ENCODE assay signal across 8 cellular contexts in genomic region chr19:14080887-14081796, GRCh38. TPM values are rescaled to one million over a fixed set of nuclear protein-coding genes. Genes with fewer than 3 reads are reported as not detected.
DNase-seq lines count a peak whose midpoint lies in the region; ATAC-seq, FAIRE-seq and TF ChIP-seq lines count a peak whose summit lies in the region.

No MANE protein-coding gene starts in this region.

- peak overlapping the region; percentile 97 for H3K4me3 Mint-ChIP-seq in natural killer cell

- peaks cover 6 to 14% of the 10 kb centered on the region in 2 donors for H3K4me1 Mint-ChIP-seq in natural killer cell

- no peaks in the 10 kb centered on the region for H3K27me3 Mint-ChIP-seq in natural killer cell (ENCODE audit: low read depth in 2 of 2)

- peak; percentile 85 for FAIRE-seq in H54 (lab: Jason Lieb, UNC)

- peak; percentile 99 for DNase-seq in ELF-1 (ENCODE audit: low read depth, low spot score)
- peak; percentile 94 for DNase-seq in H54 (ENCODE audit: insufficient read length, low spot score)
- DNase-seq in LoVo (ENCODE audit: low spot score), result peak; percentile 99
- peak; percentile 98 for DNase-seq in RWPE1 (ENCODE audit: low spot score)
- peak; percentile 98 for DNase-seq in activated T-helper 9 cell treated with anti-CD3 and anti-CD28 coated beads, Interleukin-2, amount 50 U/mL, for 16 hours (ENCODE audit: low read depth)
- peak; percentile 100 for DNase-seq in fibroblast of pulmonary artery (ENCODE audit: low read depth)
- peak; percentile 99 for DNase-seq in natural killer cell
- peak; percentile 97 to 99 (median 99) for DNase-seq in stimulated activated naive CD4-positive, alpha-beta T cell (lab: John Stamatoyannopoulos, UW)

- CTCF ChIA-PET in RWPE1 (lab: Yijun Ruan, JAX), result interaction anchor here (0.6 to 2.5 kb wide), 5 partner anchors 8 to 55 kb away, joined by 3 to 10 read pairs (median 3); partner anchors contain the start of genes ASF1B and MISP3

- H3K4me3 ChIP-seq in fibroblast of pulmonary artery (replicated peaks; ENCODE audit: low read depth, low read length), result peak overlapping the region; percentile 81

- peak; percentile 92 to 97 (median 94) for ATAC-seq in natural killer cell

- TF ChIP-seq POLR2A in H54 (IDR thresholded peaks at IDR 0.05; ENCODE audit: low read depth, low read length), result peak; percentile 67

- H3K27ac ChIP-seq in RWPE1, result peak overlapping the region; percentile 85

- no peak for TF ChIP-seq CTCF in RWPE1 (conservative IDR thresholded peaks at IDR 0.05; ENCODE audit: low read depth)
- no peak for TF ChIP-seq CTCF in fibroblast of pulmonary artery (IDR thresholded peaks at IDR 0.05; ENCODE audit: low read length, missing control alignments)
- no peak for TF ChIP-seq CTCF in natural killer cell (IDR thresholded peaks at IDR 0.05)

- H3K36me3 Mint-ChIP-seq in natural killer cell, result no peaks in the 10 kb centered on the region

- peak overlapping the region; percentile 94 to 96 for H3K27ac Mint-ChIP-seq in natural killer cell

- intact Hi-C loops in natural killer cell (cut with micrococcal nuclease), result loop anchor here (1.0 to 5.0 kb wide), 4 partner anchors 10 to 74 kb away; partner anchors contain the start of genes ASF1B, PRKACA and RFX1

- POLR2A ChIA-PET in RWPE1 (lab: Yijun Ruan, JAX; ENCODE audit: low non-redundant PET), result interaction anchor here (0.6 to 0.9 kb wide), 2 partner anchors 107 to 193 kb away, joined by 3 read pairs; no protein-coding TSS in a partner anchor

- no peaks in the 10 kb centered on the region for H3K9me3 Mint-ChIP-seq in natural killer cell

RNA-seq across cellular contexts. Expression of gene C19orf67, which starts 4.4 kb away (rescaled TPM):
- total RNA-seq in natural killer cell, result under 1 TPM in 2 of 3 donors, not detected in 1; 0.35 to 0.53 TPM

RNA-seq across cellular contexts. Expression of gene MISP3, which starts 8.6 kb away (rescaled TPM):
- total RNA-seq in natural killer cell, result 1 to 10 TPM; 2.4 to 4.1 (median 2.4) TPM

RNA-seq across cellular contexts. Expression of gene SAMD1, which starts 9.4 kb away (rescaled TPM):
- total RNA-seq in natural killer cell, result 10 to 100 TPM; 30.8 to 33.0 (median 30.9) TPM

RNA-seq across cellular contexts. Expression of gene PALM3, which starts 19.3 kb away (rescaled TPM):
- not detected for total RNA-seq in natural killer cell

RNA-seq across cellular contexts. Expression of gene PRKACA, which starts 36.4 kb away (rescaled TPM):
- 10 to 100 TPM; 68.6 to 71.8 (median 69.3) TPM for total RNA-seq in natural killer cell

Comparison
In these comparisons a context has a peak if more than half of its experiments do, and no peak if none do; other contexts are left out.
1. Peak in every context shown above with its lines: DNase-seq, ATAC-seq, H3K4me3 ChIP-seq and H3K27ac ChIP-seq.